In genomic region chr2:240350696-240351087, GRCh38 we compare ENCODE assay signal across 14 cellular contexts.
"Had no signal": no experiment of that assay in that cellular context is flagged by ENCODE, and none has a peak within 500 bp of the region (broad histone marks: within the 10 kb centered on the region; RNA-seq: fewer than 3 reads in every experiment).

No MANE protein-coding gene starts in this region.

- H3K9me3 ChIP-seq: thyroid gland had no signal

- H2AFZ ChIP-seq: parathyroid adenoma had no signal

- H3K4me3 Mint-ChIP-seq: activated naive CD4-positive, alpha-beta T cell treated with anti-CD3 and anti-CD28 coated beads, Interleukin-2, amount 50 U/mL, for 24 hours; endodermal cell; neural crest cell; stimulated activated effector memory CD8-positive, alpha-beta T cell treated with anti-CD3 and anti-CD28 coated beads, Interleukin-12 subunit alpha, Interleukin-12 subunit beta, amount 100 ng/mL, for 72 hours had no signal

- H3K9me3 Mint-ChIP-seq: activated naive CD4-positive, alpha-beta T cell treated with anti-CD3 and anti-CD28 coated beads, Interleukin-2, amount 50 U/mL, for 24 hours; neural crest cell; stimulated activated effector memory CD8-positive, alpha-beta T cell treated with anti-CD3 and anti-CD28 coated beads, Interleukin-12 subunit alpha, Interleukin-12 subunit beta, amount 100 ng/mL, for 72 hours had no signal

- H3K36me3 ChIP-seq: brain microvascular endothelial cell, thyroid gland had no signal

- H3K79me2 ChIP-seq: parathyroid adenoma had no signal

- H3K27me3 ChIP-seq: brain microvascular endothelial cell, thyroid gland had no signal

- H3K4me1 Mint-ChIP-seq: activated naive CD4-positive, alpha-beta T cell treated with anti-CD3 and anti-CD28 coated beads, Interleukin-2, amount 50 U/mL, for 24 hours; endodermal cell; stimulated activated effector memory CD8-positive, alpha-beta T cell treated with anti-CD3 and anti-CD28 coated beads, Interleukin-12 subunit alpha, Interleukin-12 subunit beta, amount 100 ng/mL, for 72 hours had no signal

- H3K27ac Mint-ChIP-seq: activated naive CD4-positive, alpha-beta T cell treated with anti-CD3 and anti-CD28 coated beads, Interleukin-2, amount 50 U/mL, for 24 hours; endodermal cell; stimulated activated effector memory CD8-positive, alpha-beta T cell treated with anti-CD3 and anti-CD28 coated beads, Interleukin-12 subunit alpha, Interleukin-12 subunit beta, amount 100 ng/mL, for 72 hours had no signal

- H3K4me3 ChIP-seq: thyroid gland had no signal

- H3K27ac ChIP-seq: brain microvascular endothelial cell, parathyroid adenoma, thyroid gland had no signal

- ATAC-seq: activated CD4-positive, CD25-positive, alpha-beta regulatory T cell treated with anti-CD3 and anti-CD28 coated beads, Interleukin-2, amount 50 U/mL, for 24 hours; left colon; stimulated activated effector memory CD8-positive, alpha-beta T cell treated with anti-CD3 and anti-CD28 coated beads, Interleukin-12 subunit alpha, Interleukin-12 subunit beta, amount 100 ng/mL, for 72 hours had no signal

- DNase-seq: activated T-cell treated with anti-CD3 and anti-CD28 coated beads, Interleukin-2, amount 50 U/mL, for 1 hour; amygdala; brain microvascular endothelial cell; cerebellar nuclear complex; endodermal cell; erythroblast; left colon; mesenchymal stem cell had no signal

- H3K36me3 Mint-ChIP-seq: stimulated activated effector memory CD8-positive, alpha-beta T cell treated with anti-CD3 and anti-CD28 coated beads, Interleukin-12 subunit alpha, Interleukin-12 subunit beta, amount 100 ng/mL, for 72 hours had no signal
